In genomic region chr3:126487151-126487771, GRCh38 we compare ENCODE assay signal across 8 cellular contexts. TPM values are rescaled to one million over a fixed set of nuclear protein-coding genes. Genes with fewer than 3 reads are reported as not detected.
A peak's percentile ranks its signal among the peaks of the same experiment; 100 is the strongest.
DNase-seq lines count a peak whose midpoint lies in the region; ATAC-seq, FAIRE-seq and TF ChIP-seq lines count a peak whose summit lies in the region.

No MANE protein-coding gene starts in this region.

- no peak overlapping the region for H3K14ac ChIP-seq in H1 (ENCODE audit: insufficient read length)

- WGBS in H1 (ENCODE audit: extremely low coverage in 1 of 2, insufficient coverage in 1 of 2, insufficient read length in 1 of 2, insufficient replicate concordance in 2 of 2, low coverage in 1 of 2, low lambda C conversion rate in 2 of 2, missing lambda C conversion rate in 1 of 2), 2 experiments, result 80% methylated on average over 17 of the region's 17 CpGs; no CpG with 5 or more reads in 1 of the 2 experiments

- no peaks in the 10 kb centered on the region for H3K79me1 ChIP-seq in H1 (ENCODE audit: low read depth, low read length)

- no peaks in the 10 kb centered on the region for H3K4me1 Mint-ChIP-seq in progenitor cell of endocrine pancreas (ENCODE audit: low read depth)

- no peaks in the 10 kb centered on the region for H3K9me3 Mint-ChIP-seq in progenitor cell of endocrine pancreas (ENCODE audit: low read depth)

- no peaks in the 10 kb centered on the region for H3K36me3 Mint-ChIP-seq in progenitor cell of endocrine pancreas (ENCODE audit: insufficient read depth)

- no peaks in the 10 kb centered on the region for H3K36me3 ChIP-seq in H7 (replicated peaks; ENCODE audit: control insufficient read depth, insufficient read depth, low read length)
- H3K36me3 ChIP-seq in H1 (ENCODE audit: control insufficient read depth in 2 of 4, insufficient read depth in 4 of 4, low read length in 3 of 4), result no peaks in the 10 kb centered on the region

- H3K4ac ChIP-seq in H1 (replicated peaks; ENCODE audit: insufficient read length, low read depth, low read length), result peak overlapping the region; percentile 40

- H2BK12ac ChIP-seq in H1 (ENCODE audit: low read depth, low read length), result peak overlapping the region; percentile 95; the same call in 1 of the 2 replicates

- FAIRE-seq in H1 (lab: Jason Lieb, UNC), result no peak

- TF ChIP-seq POLR2A in H1 (IDR thresholded peaks at IDR 0.05; ENCODE audit: control extremely low read depth in 1 of 2, low read depth in 2 of 2, low read length in 2 of 2), result no peak

- no peak overlapping the region for H2AFZ ChIP-seq in H1 (ENCODE audit: low read length)

- H3K27ac ChIP-seq in RWPE1 (peak overlapping the region; percentile 74), H1 (ENCODE audit: low read depth, low read length) (no peak overlapping the region)

- no peak overlapping the region for H2BK120ac ChIP-seq in H1 (replicated peaks; ENCODE audit: low read depth, low read length)

- ATAC-seq in HG02678 (IDR thresholded peaks at IDR 0.05; ENCODE audit: unreplicated experiment), result no peak

- H3K27me3 Mint-ChIP-seq in progenitor cell of endocrine pancreas, result peaks cover 13% of the 10 kb centered on the region

- TF ChIP-seq EP300 in H1 (IDR thresholded peaks at IDR 0.05; ENCODE audit: borderline replicate concordance in 1 of 2, low read depth in 2 of 2, low read length in 2 of 2), result no peak

- H3K79me2 ChIP-seq in H1 (ENCODE audit: control insufficient read depth in 1 of 2, insufficient read depth in 2 of 2, low read length in 2 of 2), result no peaks in the 10 kb centered on the region

- peak overlapping the region; percentile 46; the same call in 1 of the 2 replicates for H2BK15ac ChIP-seq in H1 (ENCODE audit: low read length)

- H4K5ac ChIP-seq in H1 (ENCODE audit: insufficient read length, low read depth, low read length), result no peak overlapping the region

- H2BK20ac ChIP-seq in H1 (ENCODE audit: low read length), result peak overlapping the region; percentile 62; the same call in 1 of the 2 replicates

- no peak overlapping the region for H3K56ac ChIP-seq in H1 (replicated peaks; ENCODE audit: insufficient read length, low read depth, low read length)

- POLR2A ChIA-PET in RWPE1 (lab: Yijun Ruan, JAX; ENCODE audit: low non-redundant PET) (no interaction called here), H1 (lab: Charles Lee; ENCODE audit: partially characterized antibody) (interaction anchor here (4.6 kb wide), 1 partner anchor 12 kb away, joined by 23 read pairs; the partner anchor contains the start of gene ZXDC)

- TF ChIP-seq RAD21 in H1 (IDR thresholded peaks at IDR 0.05 in 1 of 2, conservative IDR thresholded peaks at IDR 0.05 in 1 of 2; ENCODE audit: low read depth in 2 of 2, low read length in 2 of 2), result peak in 1 of 2 experiments; percentile 49; a peak in 3 of 4 replicates

- H3K18ac ChIP-seq in H1 (ENCODE audit: extremely low read depth, low read length), result no peak overlapping the region

- H4K20me1 ChIP-seq in H1 (replicated peaks in 1 of 2; ENCODE audit: control insufficient read depth in 1 of 2, insufficient read depth in 2 of 2, low read length in 2 of 2), result no peaks in the 10 kb centered on the region

- no peak overlapping the region for H3K4me3 Mint-ChIP-seq in progenitor cell of endocrine pancreas (ENCODE audit: low read depth)

- peak; percentile 85 for DNase-seq in H7
- DNase-seq in RWPE1 (ENCODE audit: low spot score), result peak; percentile 73
- no peak for DNase-seq in H1 (ENCODE audit: low read depth in 1 of 2, low spot score in 2 of 2)
- no peak for DNase-seq in progenitor cell of endocrine pancreas (ENCODE audit: low spot score, unreplicated experiment)
- no peak for DNase-seq in NCI-H2081 treated with DMSO at 0.1 percent for 48 hours (lab: John Stamatoyannopoulos, UW)
- DNase-seq in NCI-H748 (lab: John Stamatoyannopoulos, UW; ENCODE audit: unreplicated experiment), result no peak
- DNase-seq in NCI-H2107 treated with DMSO at 0.1 percent for 48 hours (lab: John Stamatoyannopoulos, UW; ENCODE audit: unreplicated experiment), result no peak

- H3K23me2 ChIP-seq in H1 (ENCODE audit: low read depth, low read length), result 0 out of 2 replicates have a peak, but pooled peaks cover 1% of the 10 kb centered on the region

- peaks cover 0 to 22% (median 12%) of the 10 kb centered on the region in 4 experiments; a peak in 6 of 7 replicates for H3K4me1 ChIP-seq in H1 (replicated peaks in 1 of 4; ENCODE audit: control insufficient read depth in 3 of 4, insufficient read depth in 4 of 4, low read length in 3 of 4)

- H2BK5ac ChIP-seq in H1 (ENCODE audit: low read depth, low read length), result peak overlapping the region; percentile 87; the same call in 1 of the 2 replicates

- H3K4me3 ChIP-seq in H7 (ENCODE audit: insufficient read depth, low read depth, low read length) (no peak overlapping the region), H1 (ENCODE audit: extremely low read depth in 1 of 4, insufficient read depth in 2 of 4, low read depth in 3 of 4, low read length in 4 of 4) (no peak overlapping the region)

- H3K23ac ChIP-seq in H1 (ENCODE audit: insufficient read length), result no peak overlapping the region

- peak overlapping the region; percentile 82 for H4K91ac ChIP-seq in H1 (replicated peaks; ENCODE audit: insufficient read length, low read length)

- TF ChIP-seq CTCF in RWPE1 (conservative IDR thresholded peaks at IDR 0.05; ENCODE audit: low read depth) (no peak), H1 (IDR thresholded peaks at IDR 0.05; ENCODE audit: control extremely low read depth in 1 of 3, insufficient read depth in 1 of 3, low read depth in 1 of 3, low read length in 3 of 3) (peak in 2 of 3 experiments; percentile 53 to 59; a peak in 3 of 4 replicates), progenitor cell of endocrine pancreas (IDR thresholded peaks at IDR 0.05; ENCODE audit: unreplicated experiment) (peak; percentile 28)

- H4K8ac ChIP-seq in H1 (ENCODE audit: extremely low read depth, insufficient read depth, low read length), result no peak overlapping the region

- no peak overlapping the region for H3K9ac ChIP-seq in H1 (replicated peaks in 1 of 4; ENCODE audit: extremely low read depth in 1 of 4, low read depth in 3 of 4, low read length in 3 of 4)

- no peaks in the 10 kb centered on the region for H3K9me3 ChIP-seq in H1 (ENCODE audit: insufficient read depth in 2 of 2, low read depth in 1 of 2, low read length in 1 of 2)

- no peaks in the 10 kb centered on the region for H3K27me3 ChIP-seq in H7 (ENCODE audit: control insufficient read depth, insufficient read depth, low read length)
- 0 out of 7 replicates have a peak, but pooled peaks cover 0 to 2% (median 0%) of the 10 kb centered on the region in 4 experiments for H3K27me3 ChIP-seq in H1 (replicated peaks in 1 of 4; ENCODE audit: control insufficient read depth in 3 of 4, extremely low read depth in 1 of 4, insufficient read depth in 3 of 4, low read length in 3 of 4)

- H3K4me2 ChIP-seq in H1 (ENCODE audit: insufficient read depth in 1 of 2, low read depth in 2 of 2, low read length in 2 of 2), result no peak overlapping the region

- no peak overlapping the region; the same call in 1 of the 2 replicates for H2AK5ac ChIP-seq in H1 (ENCODE audit: low read depth, low read length)

- CTCF ChIA-PET in RWPE1 (lab: Yijun Ruan, JAX), result interaction anchor here (0.5 to 0.6 kb wide), 3 partner anchors 21 to 1061 kb away, joined by 3 to 4 read pairs (median 3); no protein-coding TSS in a partner anchor
- CTCF ChIA-PET in H1 (lab: Charles Lee; ENCODE audit: partially characterized antibody), result interaction anchor here (0.6 to 5.7 kb wide), 18 partner anchors 9 to 350 kb away, joined by 3 to 49 read pairs (median 3); partner anchors contain the start of gene CFAP100

- no peak overlapping the region for H3K27ac Mint-ChIP-seq in progenitor cell of endocrine pancreas

TF ChIP-seq in H1, 55 proteins besides CTCF, POLR2A, EP300 and RAD21 (continues in another document):
- TF ChIP-seq YY1 (IDR thresholded peaks at IDR 0.05; ENCODE audit: low read depth, low read length) (no peak), TAF1 (IDR thresholded peaks at IDR 0.05; ENCODE audit: low read depth, low read length) (no peak)

RNA-seq across cellular contexts. Expression of gene ZXDC, which starts 11.6 kb away (rescaled TPM):
- 27.2 and 33.2 TPM in 2 replicates for total RNA-seq in H7 (2014; rRNA removed; shearing (Covaris generic))
- 23.0 and 24.3 TPM in 2 replicates for total RNA-seq in H1 (2021; fragmentation: NEBNext Ultra II Directional; extraction: Animal tissue kit (Norgen Biotek cat#: 25700))
- 12.7 and 19.1 TPM in 2 replicates for polyA plus RNA-seq in H1 (2011; rRNA removed)
- polyA plus RNA-seq in H1 (2011; cell fraction: cytosol; rRNA removed), result 14.3 TPM
- polyA plus RNA-seq in H1 (2011; cell fraction: nucleus; rRNA removed), result 44.2 TPM
- 11.1 to 14.1 TPM (median 13.0 TPM) in 4 replicates for polyA plus RNA-seq in H1 (2012, experiment 1 of 2)
- 6.2 TPM for polyA plus RNA-seq in H1 (2012, experiment 2 of 2)
- polyA plus RNA-seq in H1 (2013, experiment 1 of 2), result 10.8 TPM
- 8.9 TPM for polyA plus RNA-seq in H1 (2013, experiment 2 of 2)
- polyA minus RNA-seq in H1 (2011; rRNA and poly(A)+ RNA removed), result 34.3 and 34.8 TPM in 2 replicates
- 19.7 TPM for polyA minus RNA-seq in H1 (2011; cell fraction: cytosol; rRNA and poly(A)+ RNA removed)
- polyA minus RNA-seq in H1 (2011; cell fraction: nucleus; rRNA and poly(A)+ RNA removed), result 50.7 TPM
- 40.0 and 40.5 TPM in 2 replicates for total RNA-seq in progenitor cell of endocrine pancreas

RNA-seq across cellular contexts. Expression of gene UROC1, which starts 30.3 kb away (rescaled TPM):
- not detected in 2 replicates for total RNA-seq in H7 (2014; rRNA removed; shearing (Covaris generic))
- total RNA-seq in H1 (2021; fragmentation: NEBNext Ultra II Directional; extraction: Animal tissue kit (Norgen Biotek cat#: 25700)), result not detected in 2 replicates
- polyA plus RNA-seq in H1 (2011; rRNA removed), result 0.03 and 0.09 TPM in 2 replicates
- 0.05 TPM for polyA plus RNA-seq in H1 (2011; cell fraction: cytosol; rRNA removed)
- 0.10 TPM for polyA plus RNA-seq in H1 (2011; cell fraction: nucleus; rRNA removed)
- 0.05 TPM in 2 of 4 replicates, not detected in the others for polyA plus RNA-seq in H1 (2012, experiment 1 of 2)
- polyA plus RNA-seq in H1 (2012, experiment 2 of 2), result not detected
- not detected for polyA plus RNA-seq in H1 (2013, experiment 1 of 2)
- 0.04 TPM for polyA plus RNA-seq in H1 (2013, experiment 2 of 2)
- polyA minus RNA-seq in H1 (2011; rRNA and poly(A)+ RNA removed), result 0.05 TPM in 1 of 2 replicates, not detected in the other
- not detected for polyA minus RNA-seq in H1 (2011; cell fraction: cytosol; rRNA and poly(A)+ RNA removed)
- not detected for polyA minus RNA-seq in H1 (2011; cell fraction: nucleus; rRNA and poly(A)+ RNA removed)
- not detected in 2 replicates for total RNA-seq in progenitor cell of endocrine pancreas

RNA-seq across cellular contexts. Expression of gene CHST13, which starts 36.7 kb away (rescaled TPM):
- total RNA-seq in H7 (2014; rRNA removed; shearing (Covaris generic)), result 2.5 and 2.8 TPM in 2 replicates
- 5.4 and 5.9 TPM in 2 replicates for total RNA-seq in H1 (2021; fragmentation: NEBNext Ultra II Directional; extraction: Animal tissue kit (Norgen Biotek cat#: 25700))
- polyA plus RNA-seq in H1 (2011; rRNA removed), result 11.7 and 15.6 TPM in 2 replicates
- 7.5 TPM for polyA plus RNA-seq in H1 (2011; cell fraction: cytosol; rRNA removed)
- polyA plus RNA-seq in H1 (2011; cell fraction: nucleus; rRNA removed), result 7.6 TPM
- 2.1 to 6.2 TPM (median 5.1 TPM) in 4 replicates for polyA plus RNA-seq in H1 (2012, experiment 1 of 2)
- polyA plus RNA-seq in H1 (2012, experiment 2 of 2), result 5.3 TPM
- polyA plus RNA-seq in H1 (2013, experiment 1 of 2), result 9.0 TPM
- polyA plus RNA-seq in H1 (2013, experiment 2 of 2), result 9.3 TPM
- 0.22 and 0.57 TPM in 2 replicates for polyA minus RNA-seq in H1 (2011; rRNA and poly(A)+ RNA removed)
- polyA minus RNA-seq in H1 (2011; cell fraction: cytosol; rRNA and poly(A)+ RNA removed), result 4.1 TPM
- polyA minus RNA-seq in H1 (2011; cell fraction: nucleus; rRNA and poly(A)+ RNA removed), result 2.8 TPM
- 0.36 and 0.71 TPM in 2 replicates for total RNA-seq in progenitor cell of endocrine pancreas

Comparison
In these comparisons a context has a peak if more than half of its experiments do, and no peak if none do; other contexts are left out.
1. DNase-seq: peak in H7 (single experiment) and RWPE1 (single experiment); none in H1 (0 of 2), progenitor cell of endocrine pancreas (single experiment), NCI-H2081 treated with DMSO at 0.1 percent for 48 hours (single experiment), NCI-H748 (single experiment) and NCI-H2107 treated with DMSO at 0.1 percent for 48 hours (single experiment).